In the genomic region with DNA sequence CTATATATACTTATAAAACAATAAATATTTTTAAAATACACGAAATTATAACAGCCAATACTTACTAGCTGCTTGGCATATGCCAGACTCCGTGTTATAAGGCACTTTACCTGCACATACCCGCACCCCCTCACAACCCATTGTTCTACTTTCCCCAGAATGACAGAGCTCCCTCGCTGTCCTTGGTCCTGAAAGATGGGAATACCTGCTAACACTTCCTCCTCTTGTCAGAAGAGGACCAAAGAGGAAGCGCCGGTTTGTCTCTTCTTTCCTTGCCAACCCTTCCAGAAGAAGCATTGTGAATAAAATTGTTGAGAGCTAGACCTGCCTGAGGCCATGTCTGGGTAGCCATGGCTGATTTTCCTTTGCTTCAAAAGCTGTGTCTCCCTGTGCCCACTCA, we compare ENCODE assay signal across 1 cellular context.
TF ChIP-seq lines count a peak whose summit lies in the region.

No MANE protein-coding gene starts in this region.

TF ChIP-seq in GM12878, 131 proteins besides CTCF, POLR2A, EP300 and RAD21 (continued from another document):
- TF ChIP-seq, protein P1, sequence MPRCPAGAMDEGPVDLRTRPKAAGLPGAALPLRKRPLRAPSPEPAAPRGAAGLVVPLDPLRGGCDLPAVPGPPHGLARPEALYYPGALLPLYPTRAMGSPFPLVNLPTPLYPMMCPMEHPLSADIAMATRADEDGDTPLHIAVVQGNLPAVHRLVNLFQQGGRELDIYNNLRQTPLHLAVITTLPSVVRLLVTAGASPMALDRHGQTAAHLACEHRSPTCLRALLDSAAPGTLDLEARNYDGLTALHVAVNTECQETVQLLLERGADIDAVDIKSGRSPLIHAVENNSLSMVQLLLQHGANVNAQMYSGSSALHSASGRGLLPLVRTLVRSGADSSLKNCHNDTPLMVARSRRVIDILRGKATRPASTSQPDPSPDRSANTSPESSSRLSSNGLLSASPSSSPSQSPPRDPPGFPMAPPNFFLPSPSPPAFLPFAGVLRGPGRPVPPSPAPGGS (IDR thresholded peaks at IDR 0.05; ENCODE audit: borderline replicate concordance, insufficient read depth, low read depth, low read length, poor library complexity, severe bottlenecking) = no peak
- TF ChIP-seq CEBPB (IDR thresholded peaks at IDR 0.05; ENCODE audit: borderline replicate concordance in 1 of 2, low read depth in 2 of 2, low read length in 2 of 2) = no peak
TF ChIP-seq in GM12878: peak in this region for 1.
